Comparison of ENCODE assay signal across 31 cellular contexts in the genomic region with DNA sequence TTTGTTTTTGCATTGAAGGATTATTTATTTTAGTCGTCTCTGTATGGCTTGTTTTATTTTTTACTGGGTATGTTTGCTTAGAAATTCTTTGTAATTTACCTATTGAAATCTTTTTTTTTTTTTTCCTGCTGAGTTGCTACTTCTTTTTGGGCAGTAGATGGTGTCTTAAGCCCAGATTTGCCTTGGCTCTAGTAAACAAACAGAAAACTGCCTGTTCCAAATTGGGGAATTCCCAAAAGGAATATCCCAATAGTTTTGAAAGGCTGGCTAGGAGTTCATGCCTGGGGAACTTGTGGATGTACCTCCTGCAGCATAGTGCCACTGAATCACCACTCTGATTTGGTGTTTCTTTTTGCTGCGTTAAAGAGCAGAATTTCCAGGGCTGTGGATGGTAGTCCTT. TPM values are rescaled to one million over a fixed set of nuclear protein-coding genes. Genes with fewer than 3 reads are reported as not detected.
A peak's percentile ranks its signal among the peaks of the same experiment; 100 is the strongest.
DNase-seq lines count a peak whose midpoint lies in the region; ATAC-seq, FAIRE-seq and TF ChIP-seq lines count a peak whose summit lies in the region.
"Had no signal": no experiment of that assay in that cellular context is flagged by ENCODE, and none has a peak within 500 bp of the region (broad histone marks: within the 10 kb centered on the region; RNA-seq: fewer than 3 reads in every experiment).

No MANE protein-coding gene starts in this region.

- H3K9me3 ChIP-seq in HCT116 (ENCODE audit: control insufficient read depth in 1 of 2, insufficient read depth in 1 of 2, low read depth in 1 of 2, low read length in 2 of 2), result no peaks in the 10 kb centered on the region
- peaks cover 11% of the 10 kb centered on the region for H3K9me3 ChIP-seq in PC-9 (ENCODE audit: insufficient read depth, low read depth)
- H3K9me3 ChIP-seq in H1 (ENCODE audit: insufficient read depth in 2 of 2, low read depth in 1 of 2, low read length in 1 of 2), result peaks cover 3 to 19% of the 10 kb centered on the region in 2 experiments; a peak in 3 of 4 replicates
- H3K9me3 ChIP-seq: prostate gland, transverse colon had no signal

- no peak for TF ChIP-seq EP300 in H1 (IDR thresholded peaks at IDR 0.05; ENCODE audit: borderline replicate concordance in 1 of 2, low read depth in 2 of 2, low read length in 2 of 2)

- H3K9ac ChIP-seq in HCT116 (ENCODE audit: low read length) (no peak overlapping the region), H1 (replicated peaks in 1 of 4; ENCODE audit: extremely low read depth in 1 of 4, low read depth in 3 of 4, low read length in 3 of 4) (no peak overlapping the region)

- H3K56ac ChIP-seq in H1 (replicated peaks; ENCODE audit: insufficient read length, low read depth, low read length), result no peak overlapping the region

- H4K5ac ChIP-seq in H1 (ENCODE audit: insufficient read length, low read depth, low read length), result no peak overlapping the region

- H4K91ac ChIP-seq in H1 (replicated peaks; ENCODE audit: insufficient read length, low read length), result no peak overlapping the region

- no peak for FAIRE-seq in H1 (lab: Jason Lieb, UNC)
- FAIRE-seq: GM12891 had no signal

- no peaks in the 10 kb centered on the region for H3F3A ChIP-seq in PC-9 (ENCODE audit: insufficient read depth, low read depth)

- H3K23ac ChIP-seq in H1 (ENCODE audit: insufficient read length), result no peak overlapping the region

- CTCF ChIA-PET in HCT116 (lab: Charles Lee), result interaction anchor here (0.6 kb wide), 1 partner anchor 368 kb away, joined by 3 read pairs; no protein-coding TSS in a partner anchor
- CTCF ChIA-PET in PC-9 (lab: Charles Lee), result interaction anchor here (0.6 kb wide), 1 partner anchor 541 kb away, joined by 6 read pairs; no protein-coding TSS in a partner anchor
- CTCF ChIA-PET in H1 (lab: Charles Lee; ENCODE audit: partially characterized antibody), result interaction anchor here (0.6 to 0.8 kb wide), 4 partner anchors 98 to 686 kb away, joined by 3 to 4 read pairs (median 3); no protein-coding TSS in a partner anchor
- CTCF ChIA-PET in GM10248 (lab: Yijun Ruan, JAX), result no interaction called here

- no peaks in the 10 kb centered on the region for H4K20me1 ChIP-seq in HCT116 (ENCODE audit: insufficient read depth)
- no peaks in the 10 kb centered on the region for H4K20me1 ChIP-seq in PC-9 (ENCODE audit: insufficient read depth)
- no peaks in the 10 kb centered on the region for H4K20me1 ChIP-seq in H1 (replicated peaks in 1 of 2; ENCODE audit: control insufficient read depth in 1 of 2, insufficient read depth in 2 of 2, low read length in 2 of 2)

- H3K18ac ChIP-seq in H1 (ENCODE audit: extremely low read depth, low read length), result no peak overlapping the region

- no TSS peak for BruUV-seq in HCT116 (replicated peaks; lab: Mats Ljungman, UMichigan)
- no TSS peak for BruUV-seq in PC-9 (replicated peaks; lab: Mats Ljungman, UMichigan)

- no peak overlapping the region for H2BK20ac ChIP-seq in H1 (ENCODE audit: low read length)

- H3K4me3 ChIP-seq in HCT116 (replicated peaks in 1 of 2; ENCODE audit: low read depth in 1 of 2, low read length in 2 of 2), result no peak overlapping the region
- H3K4me3 ChIP-seq in PC-9, result no peak overlapping the region
- H3K4me3 ChIP-seq in H1 (ENCODE audit: extremely low read depth in 1 of 4, insufficient read depth in 2 of 4, low read depth in 3 of 4, low read length in 4 of 4), result no peak overlapping the region
- H3K4me3 ChIP-seq: dorsolateral prefrontal cortex, prostate gland, transverse colon had no signal

- WGBS in H1 (ENCODE audit: extremely low coverage in 1 of 2, insufficient coverage in 1 of 2, insufficient read length in 1 of 2, insufficient replicate concordance in 2 of 2, low coverage in 1 of 2, low lambda C conversion rate in 2 of 2, missing lambda C conversion rate in 1 of 2), 2 experiments, result 92% methylated on average over 2 of the region's 2 CpGs; no CpG with 5 or more reads in 1 of the 2 experiments

- no peak overlapping the region for H3K14ac ChIP-seq in H1 (ENCODE audit: insufficient read length)

- H4K8ac ChIP-seq in H1 (ENCODE audit: extremely low read depth, insufficient read depth, low read length), result no peak overlapping the region

- TF ChIP-seq RAD21 in HCT116 (IDR thresholded peaks at IDR 0.05; ENCODE audit: low read depth) (peak; percentile 35; the same call in 1 of the 2 replicates), H1 (IDR thresholded peaks at IDR 0.05 in 1 of 2, conservative IDR thresholded peaks at IDR 0.05 in 1 of 2; ENCODE audit: low read depth in 2 of 2, low read length in 2 of 2) (peak; percentile 47 to 50)

- no peak overlapping the region for H3K4ac ChIP-seq in H1 (replicated peaks; ENCODE audit: insufficient read length, low read depth, low read length)

- H3K4me2 ChIP-seq in HCT116 (ENCODE audit: low read length) (no peak overlapping the region), PC-9 (no peak overlapping the region), H1 (ENCODE audit: insufficient read depth in 1 of 2, low read depth in 2 of 2, low read length in 2 of 2) (no peak overlapping the region)

- H3K79me2 ChIP-seq in HCT116 (ENCODE audit: insufficient read depth, low read length), result no peaks in the 10 kb centered on the region
- no peaks in the 10 kb centered on the region for H3K79me2 ChIP-seq in PC-9 (ENCODE audit: low read depth)
- H3K79me2 ChIP-seq in H1 (ENCODE audit: control insufficient read depth in 1 of 2, insufficient read depth in 2 of 2, low read length in 2 of 2), result no peaks in the 10 kb centered on the region

- H3K79me1 ChIP-seq in H1 (ENCODE audit: low read depth, low read length), result no peaks in the 10 kb centered on the region

- DNase-seq in HCT116 (ENCODE audit: low read depth, low spot score) (no peak), PC-9 (no peak), H1 (ENCODE audit: low read depth in 1 of 2, low spot score in 2 of 2) (no peak), GM10248 (ENCODE audit: extremely low spot score) (no peak), Kasumi-1 (lab: John Stamatoyannopoulos, UW) (no peak)
- no peak for DNase-seq in stimulated activated CD4-positive, alpha-beta T cell treated with anti-CD3 and anti-CD28 coated beads, Interleukin-4, amount 100 ng/mL, for 1 hour
- no peak for DNase-seq in stimulated activated CD4-positive, alpha-beta T cell treated with anti-CD3 and anti-CD28 coated beads, Interleukin-12 subunit alpha, Interleukin-12 subunit beta, amount 100 ng/mL, for 4 hours
- DNase-seq: activated CD4-positive, alpha-beta T cell treated with anti-CD3 and anti-CD28 coated beads, Interleukin-2, amount 50 U/mL, for 4 hours; activated naive CD4-positive, alpha-beta T cell; activated naive CD8-positive, alpha-beta T cell treated with anti-CD3 and anti-CD28 coated beads, Interleukin-2, amount 50 U/mL, for 24 hours; activated T-cell treated with anti-CD3 and anti-CD28 coated beads, Interleukin-2, amount 50 U/mL, for 72 hours; dorsolateral prefrontal cortex; HCEC 1CT; immature natural killer cell; KBM-7; left colon; MM.1S; NCI-H1930; NCI-H345; NCI-H774; occipital lobe; stimulated activated CD4-positive, alpha-beta T cell treated with anti-CD3 and anti-CD28 coated beads, Interleukin-2, amount 100 ng/mL, for 48 hours; transverse colon had no signal

- no peak overlapping the region for H2AFZ ChIP-seq in HCT116 (ENCODE audit: low read depth, low read length, poor library complexity, severe bottlenecking)
- no peak overlapping the region for H2AFZ ChIP-seq in PC-9
- no peak overlapping the region for H2AFZ ChIP-seq in H1 (ENCODE audit: low read length)

- no peak overlapping the region for H2AK5ac ChIP-seq in H1 (ENCODE audit: low read depth, low read length)

- H3K4me1 ChIP-seq in HCT116 (ENCODE audit: control insufficient read depth in 1 of 2, insufficient read depth in 2 of 2, low read length in 2 of 2) (peaks cover 0 to 5% of the 10 kb centered on the region in 2 experiments; a peak in 1 of 4 replicates), PC-9 (replicated peaks; ENCODE audit: insufficient read depth) (no peaks in the 10 kb centered on the region), H1 (replicated peaks in 1 of 4; ENCODE audit: control insufficient read depth in 3 of 4, insufficient read depth in 4 of 4, low read length in 3 of 4) (no peaks in the 10 kb centered on the region)
- H3K4me1 ChIP-seq: prostate gland, transverse colon had no signal

- H3K23me2 ChIP-seq in H1 (ENCODE audit: low read depth, low read length), result no peaks in the 10 kb centered on the region

- H2BK12ac ChIP-seq in H1 (ENCODE audit: low read depth, low read length), result no peak overlapping the region

- no peak overlapping the region for H2BK5ac ChIP-seq in H1 (ENCODE audit: low read depth, low read length)

- ATAC-seq in HCT116, result no peak
- ATAC-seq: activated CD4-positive, CD25-positive, alpha-beta regulatory T cell treated with anti-CD3 and anti-CD28 coated beads, Interleukin-2, amount 50 U/mL, for 24 hours; activated naive CD8-positive, alpha-beta T cell treated with anti-CD3 and anti-CD28 coated beads, Interleukin-2, amount 50 U/mL, for 24 hours; activated T-cell treated with anti-CD3 and anti-CD28 coated beads, Interleukin-2, amount 50 U/mL, for 72 hours; left colon; natural killer cell treated with Interleukin-12 subunit alpha and Interleukin-12 subunit beta and Interleukin-15 and Interleukin-18, amount 100 ng/mL, for 72 hours; sciatic nerve had no signal

- no peak overlapping the region for H2BK15ac ChIP-seq in H1 (ENCODE audit: low read length)

- peak; percentile 18 for TF ChIP-seq CTCF in C4-2B (conservative IDR thresholded peaks at IDR 0.05)
- TF ChIP-seq CTCF in HCT116 (IDR thresholded peaks at IDR 0.05 in 2 of 3, conservative IDR thresholded peaks at IDR 0.05 in 1 of 3; ENCODE audit: borderline replicate concordance in 1 of 3, insufficient read depth in 1 of 3, low read depth in 2 of 3, low read length in 2 of 3), result peak in 1 of 3 experiments; percentile 31; a peak in 1 of 6 replicates
- peak; percentile 32; the same call in 1 of the 2 replicates for TF ChIP-seq CTCF in PC-9 (conservative IDR thresholded peaks at IDR 0.05)
- peak in 1 of 3 experiments; percentile 11; a peak in 1 of 4 replicates for TF ChIP-seq CTCF in H1 (IDR thresholded peaks at IDR 0.05; ENCODE audit: control extremely low read depth in 1 of 3, insufficient read depth in 1 of 3, low read depth in 1 of 3, low read length in 3 of 3)
- no peak for TF ChIP-seq CTCF in GM10248 (IDR thresholded peaks at IDR 0.05; ENCODE audit: control extremely low read depth, extremely low read depth, low read depth, missing control alignments)

- intact Hi-C loops in HCT116 (cut with micrococcal nuclease) (no loop called here), PC-9 (cut with micrococcal nuclease; ENCODE audit: unreplicated experiment) (no loop called here)

- no peak for TF ChIP-seq POLR2A in HCT116 (IDR thresholded peaks at IDR 0.05; ENCODE audit: borderline replicate concordance, extremely low read depth, insufficient read depth, insufficient read length)
- no peak for TF ChIP-seq POLR2A in H1 (IDR thresholded peaks at IDR 0.05; ENCODE audit: control extremely low read depth in 1 of 2, low read depth in 2 of 2, low read length in 2 of 2)

- H2BK120ac ChIP-seq in H1 (replicated peaks; ENCODE audit: low read depth, low read length), result no peak overlapping the region

- H3K9me2 ChIP-seq in HCT116 (ENCODE audit: insufficient read depth), result no peaks in the 10 kb centered on the region
- 0 out of 2 replicates have a peak, but pooled peaks cover 6% of the 10 kb centered on the region for H3K9me2 ChIP-seq in PC-9 (ENCODE audit: insufficient read depth)

- POLR2A ChIA-PET in HCT116 (lab: Charles Lee) (no interaction called here), PC-9 (lab: Charles Lee; ENCODE audit: unreplicated experiment) (interaction anchor here (0.7 kb wide), 2 partner anchors 430 to 755 kb away, joined by 15 to 16 read pairs; no protein-coding TSS in a partner anchor), H1 (lab: Charles Lee; ENCODE audit: partially characterized antibody) (no interaction called here), GM10248 (lab: Yijun Ruan, JAX) (no interaction called here)

- H3K36me3 ChIP-seq in HCT116 (ENCODE audit: control insufficient read depth in 1 of 2, insufficient read depth in 2 of 2, low read length in 2 of 2) (no peaks in the 10 kb centered on the region), PC-9 (ENCODE audit: low read depth) (no peaks in the 10 kb centered on the region), H1 (ENCODE audit: control insufficient read depth in 2 of 4, insufficient read depth in 4 of 4, low read length in 3 of 4) (peaks cover 0 to 3% (median 0%) of the 10 kb centered on the region in 4 experiments; a peak in 1 of 8 replicates)
- H3K36me3 ChIP-seq: prostate gland, transverse colon had no signal

- H3K27me3 ChIP-seq in HCT116 (ENCODE audit: insufficient read depth, low read length) (no peaks in the 10 kb centered on the region; the same call in 1 of the 2 replicates), PC-9 (ENCODE audit: insufficient read depth, low read depth) (peaks cover 6% of the 10 kb centered on the region; the same call in 1 of the 2 replicates), H1 (replicated peaks in 1 of 4; ENCODE audit: control insufficient read depth in 3 of 4, extremely low read depth in 1 of 4, insufficient read depth in 3 of 4, low read length in 3 of 4) (peaks cover 0 to 3% (median 1%) of the 10 kb centered on the region in 4 experiments; a peak in 4 of 7 replicates)

- RAD21 ChIA-PET in HCT116 (lab: Charles Lee; ENCODE audit: low non-redundant PET in 1 of 2, low total read pairs in 2 of 2, uncharacterized antibody in 2 of 2, unreplicated experiment in 2 of 2), result no interaction called here

- H3K27ac ChIP-seq in C4-2B (no peak overlapping the region), HCT116 (ENCODE audit: low read depth, low read length) (no peak overlapping the region), PC-9 (no peak overlapping the region), H1 (ENCODE audit: low read depth, low read length) (no peak overlapping the region)
- H3K27ac ChIP-seq: dorsolateral prefrontal cortex, prostate gland, transverse colon had no signal

RNA-seq across cellular contexts. Expression of gene PAMR1, which starts 17.7 kb away (rescaled TPM):
- total RNA-seq in HCT116 (2021; ENCODE audit: unreplicated experiment) (not detected), PC-9 (2021) (1.1 TPM in 2 replicates)
- polyA plus RNA-seq in HCT116 (2012), result not detected in 2 replicates
- 3.0 TPM in 2 replicates for total RNA-seq in H1 (2021; fragmentation: NEBNext Ultra II Directional; extraction: Animal tissue kit (Norgen Biotek cat#: 25700))
- 6.9 and 7.3 TPM in 2 replicates for polyA plus RNA-seq in H1 (2011; rRNA removed)
- 7.7 TPM for polyA plus RNA-seq in H1 (2011; cell fraction: cytosol; rRNA removed)
- 12.7 TPM for polyA plus RNA-seq in H1 (2011; cell fraction: nucleus; rRNA removed)
- 4.7 to 6.9 TPM (median 4.9 TPM) in 4 replicates for polyA plus RNA-seq in H1 (2012, experiment 1 of 2)
- 3.7 TPM for polyA plus RNA-seq in H1 (2012, experiment 2 of 2)
- 2.9 TPM for polyA plus RNA-seq in H1 (2013, experiment 1 of 2)
- 2.7 TPM for polyA plus RNA-seq in H1 (2013, experiment 2 of 2)
- 7.6 and 10.0 TPM in 2 replicates for polyA minus RNA-seq in H1 (2011; rRNA and poly(A)+ RNA removed)
- 4.3 TPM for polyA minus RNA-seq in H1 (2011; cell fraction: cytosol; rRNA and poly(A)+ RNA removed)
- 5.8 TPM for polyA minus RNA-seq in H1 (2011; cell fraction: nucleus; rRNA and poly(A)+ RNA removed)
- total RNA-seq: activated T-cell treated with anti-CD3 and anti-CD28 coated beads, Interleukin-2, amount 50 U/mL, for 72 hours; HT-29; lung microvascular endothelial cell; natural killer cell treated with Interleukin-12 subunit alpha and Interleukin-12 subunit beta and Interleukin-15 and Interleukin-18, amount 100 ng/mL, for 72 hours had no signal
- polyA plus RNA-seq: immature natural killer cell had no signal
